Comparison of ENCODE assay signal across 10 cellular contexts in the genomic region with DNA sequence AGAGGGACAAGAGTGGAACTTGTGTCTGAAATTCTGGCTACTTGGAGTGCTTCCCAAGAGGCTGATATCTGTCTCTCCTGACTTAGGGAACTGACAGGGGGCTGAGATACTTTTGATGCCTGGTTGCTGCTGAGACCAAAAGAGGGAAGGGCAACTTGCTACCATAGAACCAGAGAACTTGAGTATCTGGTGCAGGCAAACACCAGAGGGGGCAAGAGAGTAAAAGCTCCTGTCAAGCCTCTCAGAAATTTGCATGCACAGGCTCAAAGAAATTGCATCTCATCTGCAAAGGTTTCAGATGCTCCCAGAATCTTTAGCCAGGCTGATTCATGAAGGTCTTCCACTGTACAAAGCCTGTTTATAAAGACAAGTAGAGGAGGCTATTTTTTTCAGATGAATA.
DNase-seq lines count a peak whose midpoint lies in the region; ATAC-seq and TF ChIP-seq lines count a peak whose summit lies in the region.
"Had no signal": no experiment of that assay in that cellular context is flagged by ENCODE, and none has a peak within 500 bp of the region (broad histone marks: within the 10 kb centered on the region; RNA-seq: fewer than 3 reads in every experiment).

No MANE protein-coding gene starts in this region.

- H3K9me3 ChIP-seq in mammary epithelial cell (replicated peaks; ENCODE audit: insufficient read depth, low read length), result no peaks in the 10 kb centered on the region

- H3K4me1 ChIP-seq in GM23338 (ENCODE audit: insufficient read depth) (no peaks in the 10 kb centered on the region), mammary epithelial cell (ENCODE audit: insufficient read depth, low read length) (no peaks in the 10 kb centered on the region)

- no peaks in the 10 kb centered on the region for H3K79me2 ChIP-seq in GM23338 (replicated peaks; ENCODE audit: insufficient read depth)
- no peaks in the 10 kb centered on the region for H3K79me2 ChIP-seq in mammary epithelial cell (ENCODE audit: insufficient read depth, low read length)

- H3F3A ChIP-seq in GM23338 (replicated peaks; ENCODE audit: low read depth), result no peaks in the 10 kb centered on the region

- dilution Hi-C loops in mammary epithelial cell (cut with HindIII; ENCODE audit: low sequenced_read_pairs), result no loop called here

- TF ChIP-seq CTCF in GM23338 (conservative IDR thresholded peaks at IDR 0.05; ENCODE audit: low read depth in 2 of 2) (peak; percentile 70 to 73), mammary epithelial cell (conservative IDR thresholded peaks at IDR 0.05 in 1 of 2, IDR thresholded peaks at IDR 0.05 in 1 of 2; ENCODE audit: extremely low read depth in 1 of 2, insufficient read depth in 1 of 2, low read depth in 1 of 2, low read length in 2 of 2) (peak; percentile 55 to 80)

- no peaks in the 10 kb centered on the region for H3K9me3 Mint-ChIP-seq in GM23338
- peaks cover 20% of the 10 kb centered on the region for H3K9me3 Mint-ChIP-seq in activated CD8-positive, alpha-beta T cell treated with anti-CD3 and anti-CD28 coated beads, Interleukin-2, amount 10 ng/mL, durations not matched to agents 7 days and 5 days (ENCODE audit: insufficient read depth)
- peaks cover 11% of the 10 kb centered on the region for H3K9me3 Mint-ChIP-seq in stimulated activated effector memory CD8-positive, alpha-beta T cell treated with anti-CD3 and anti-CD28 coated beads, Interleukin-12 subunit alpha, Interleukin-12 subunit beta, amount 100 ng/mL, for 72 hours

- no peak overlapping the region for H3K4me3 Mint-ChIP-seq in GM23338
- no peak overlapping the region for H3K4me3 Mint-ChIP-seq in activated CD8-positive, alpha-beta T cell treated with anti-CD3 and anti-CD28 coated beads, Interleukin-2, amount 10 ng/mL, durations not matched to agents 7 days and 5 days
- H3K4me3 Mint-ChIP-seq in stimulated activated effector memory CD8-positive, alpha-beta T cell treated with anti-CD3 and anti-CD28 coated beads, Interleukin-12 subunit alpha, Interleukin-12 subunit beta, amount 100 ng/mL, for 72 hours, result no peak overlapping the region
- H3K4me3 Mint-ChIP-seq: natural killer cell treated with Interleukin-12 subunit alpha and Interleukin-12 subunit beta and Interleukin-15 and Interleukin-18, amount 100 ng/mL, for 72 hours had no signal

- H3K9me2 ChIP-seq in GM23338 (ENCODE audit: insufficient read depth), result no peaks in the 10 kb centered on the region

- POLR2A ChIA-PET in activated CD8-positive, alpha-beta T cell treated with anti-CD3 and anti-CD28 coated beads, Interleukin-2, amount 10 ng/mL, durations not matched to agents 7 days and 5 days (lab: Charles Lee), result no interaction called here

- no peak overlapping the region for H2AFZ ChIP-seq in GM23338
- peak overlapping the region; percentile 45 for H2AFZ ChIP-seq in mammary epithelial cell (ENCODE audit: low read depth, low read length)

- DNase-seq in GM23338 (ENCODE audit: low spot score), result peak; percentile 76
- peak; percentile 25 for DNase-seq in NCI-H460 (ENCODE audit: extremely low read depth, low read depth)
- DNase-seq in mammary epithelial cell, result peak; percentile 30
- DNase-seq in midbrain (lab: John Stamatoyannopoulos, UW), result peak; percentile 22
- no peak for DNase-seq in activated CD8-positive, alpha-beta T cell treated with anti-CD3 and anti-CD28 coated beads, Interleukin-2, amount 10 ng/mL, durations not matched to agents 7 days and 5 days
- DNase-seq in stimulated activated effector memory CD8-positive, alpha-beta T cell treated with anti-CD3 and anti-CD28 coated beads, Interleukin-12 subunit alpha, Interleukin-12 subunit beta, amount 100 ng/mL, for 72 hours (ENCODE audit: low spot score in 2 of 2), result no peak
- DNase-seq: activated T-cell treated with anti-CD3 and anti-CD28 coated beads for 4 hours had no signal

- H3K36me3 ChIP-seq in GM23338 (ENCODE audit: insufficient read depth) (no peaks in the 10 kb centered on the region), mammary epithelial cell (ENCODE audit: insufficient read depth, low read length) (no peaks in the 10 kb centered on the region)

- H3K27ac ChIP-seq in GM23338 (ENCODE audit: low read depth) (no peak overlapping the region), mammary epithelial cell (ENCODE audit: insufficient read depth, low read depth, low read length) (no peak overlapping the region)

- H3K4me3 ChIP-seq in GM23338 (no peak overlapping the region), mammary epithelial cell (replicated peaks in 1 of 3; ENCODE audit: insufficient read depth in 1 of 3, low read depth in 2 of 3, low read length in 3 of 3) (no peak overlapping the region)

- CTCF ChIA-PET in mammary epithelial cell (lab: Charles Lee; ENCODE audit: low non-redundant PET), result interaction anchor here (0.6 kb wide), 1 partner anchor 15 kb away, joined by 5 read pairs; no protein-coding TSS in a partner anchor
- CTCF ChIA-PET in activated CD8-positive, alpha-beta T cell treated with anti-CD3 and anti-CD28 coated beads, Interleukin-2, amount 10 ng/mL, durations not matched to agents 7 days and 5 days (lab: Charles Lee), result no interaction called here

- H3K27me3 Mint-ChIP-seq in GM23338 (ENCODE audit: insufficient read depth, low read depth, poor library complexity), result no peaks in the 10 kb centered on the region
- no peaks in the 10 kb centered on the region for H3K27me3 Mint-ChIP-seq in activated CD8-positive, alpha-beta T cell treated with anti-CD3 and anti-CD28 coated beads, Interleukin-2, amount 10 ng/mL, durations not matched to agents 7 days and 5 days (ENCODE audit: low read depth)
- H3K27me3 Mint-ChIP-seq: natural killer cell treated with Interleukin-12 subunit alpha and Interleukin-12 subunit beta and Interleukin-15 and Interleukin-18, amount 100 ng/mL, for 72 hours had no signal

- intact Hi-C loops in mammary epithelial cell (cut with micrococcal nuclease), result loop anchor here (1.0 to 5.0 kb wide), 5 partner anchors 83 to 234 kb away; no protein-coding TSS in a partner anchor

- H3K27ac Mint-ChIP-seq in GM23338, result no peak overlapping the region
- no peak overlapping the region for H3K27ac Mint-ChIP-seq in activated CD8-positive, alpha-beta T cell treated with anti-CD3 and anti-CD28 coated beads, Interleukin-2, amount 10 ng/mL, durations not matched to agents 7 days and 5 days
- H3K27ac Mint-ChIP-seq in stimulated activated effector memory CD8-positive, alpha-beta T cell treated with anti-CD3 and anti-CD28 coated beads, Interleukin-12 subunit alpha, Interleukin-12 subunit beta, amount 100 ng/mL, for 72 hours, result no peak overlapping the region
- H3K27ac Mint-ChIP-seq: natural killer cell treated with Interleukin-12 subunit alpha and Interleukin-12 subunit beta and Interleukin-15 and Interleukin-18, amount 100 ng/mL, for 72 hours had no signal

- H3K36me3 Mint-ChIP-seq in GM23338 (ENCODE audit: low read depth), result no peaks in the 10 kb centered on the region
- no peaks in the 10 kb centered on the region for H3K36me3 Mint-ChIP-seq in activated CD8-positive, alpha-beta T cell treated with anti-CD3 and anti-CD28 coated beads, Interleukin-2, amount 10 ng/mL, durations not matched to agents 7 days and 5 days (ENCODE audit: low read depth)
- no peaks in the 10 kb centered on the region for H3K36me3 Mint-ChIP-seq in stimulated activated effector memory CD8-positive, alpha-beta T cell treated with anti-CD3 and anti-CD28 coated beads, Interleukin-12 subunit alpha, Interleukin-12 subunit beta, amount 100 ng/mL, for 72 hours
- H3K36me3 Mint-ChIP-seq: natural killer cell treated with Interleukin-12 subunit alpha and Interleukin-12 subunit beta and Interleukin-15 and Interleukin-18, amount 100 ng/mL, for 72 hours had no signal

- ATAC-seq in GM23338 (peak; percentile 83), GM21529 (IDR thresholded peaks at IDR 0.05; ENCODE audit: unreplicated experiment) (no peak), HG02610 (IDR thresholded peaks at IDR 0.05; ENCODE audit: unreplicated experiment) (no peak)
- no peak for ATAC-seq in activated CD8-positive, alpha-beta T cell treated with anti-CD3 and anti-CD28 coated beads, Interleukin-2, amount 10 ng/mL, durations not matched to agents 7 days and 5 days
- no peak for ATAC-seq in stimulated activated effector memory CD8-positive, alpha-beta T cell treated with anti-CD3 and anti-CD28 coated beads, Interleukin-12 subunit alpha, Interleukin-12 subunit beta, amount 100 ng/mL, for 72 hours
- ATAC-seq: natural killer cell treated with Interleukin-12 subunit alpha and Interleukin-12 subunit beta and Interleukin-15 and Interleukin-18, amount 100 ng/mL, for 72 hours had no signal

- no peak overlapping the region for H3K9ac ChIP-seq in mammary epithelial cell (ENCODE audit: insufficient read depth, low read length)

- H4K20me1 ChIP-seq in GM23338 (replicated peaks; ENCODE audit: insufficient read depth), result no peaks in the 10 kb centered on the region
- H4K20me1 ChIP-seq in mammary epithelial cell (ENCODE audit: insufficient read depth, low read length), result no peaks in the 10 kb centered on the region

- in situ Hi-C loops in mammary epithelial cell (cut with MboI; ENCODE audit: low sequenced_read_pairs in 2 of 2), result no loop called here

- H3K4me1 Mint-ChIP-seq in GM23338, result no peaks in the 10 kb centered on the region
- H3K4me1 Mint-ChIP-seq in activated CD8-positive, alpha-beta T cell treated with anti-CD3 and anti-CD28 coated beads, Interleukin-2, amount 10 ng/mL, durations not matched to agents 7 days and 5 days (ENCODE audit: low read depth), result no peaks in the 10 kb centered on the region
- H3K4me1 Mint-ChIP-seq in stimulated activated effector memory CD8-positive, alpha-beta T cell treated with anti-CD3 and anti-CD28 coated beads, Interleukin-12 subunit alpha, Interleukin-12 subunit beta, amount 100 ng/mL, for 72 hours, result no peaks in the 10 kb centered on the region

- BruUV-seq in mammary epithelial cell (replicated peaks; lab: Mats Ljungman, UMichigan), result no TSS peak

- H3K4me2 ChIP-seq in GM23338 (no peak overlapping the region), mammary epithelial cell (ENCODE audit: insufficient read depth, low read depth, low read length) (no peak overlapping the region)

- no peaks in the 10 kb centered on the region for H3K27me3 ChIP-seq in GM23338 (ENCODE audit: insufficient read depth)
- H3K27me3 ChIP-seq in mammary epithelial cell (ENCODE audit: insufficient read depth, low read length), result no peaks in the 10 kb centered on the region

TF ChIP-seq in GM23338, 12 proteins besides CTCF, POLR2A, EP300 and RAD21 (continues in another document):
- no peak for TF ChIP-seq NANOG (IDR thresholded peaks at IDR 0.05; ENCODE audit: borderline replicate concordance)

Comparison
In these comparisons a context has a peak if more than half of its experiments do, and no peak if none do; other contexts are left out.
1. DNase-seq: peak in GM23338 (single experiment), NCI-H460 (single experiment), mammary epithelial cell (single experiment) and midbrain (single experiment); none in activated CD8-positive, alpha-beta T cell treated with anti-CD3 and anti-CD28 coated beads, Interleukin-2, amount 10 ng/mL, durations not matched to agents 7 days and 5 days (single experiment) and stimulated activated effector memory CD8-positive, alpha-beta T cell treated with anti-CD3 and anti-CD28 coated beads, Interleukin-12 subunit alpha, Interleukin-12 subunit beta, amount 100 ng/mL, for 72 hours (0 of 2).